ENCODE assay signal across 8 cellular contexts in genomic region chr17:63773272-63774140, GRCh38. TPM values are rescaled to one million over a fixed set of nuclear protein-coding genes. Genes with fewer than 3 reads are reported as not detected.
DNase-seq lines count a peak whose midpoint lies in the region; ATAC-seq lines count a peak whose summit lies in the region.

A gene with protein sequence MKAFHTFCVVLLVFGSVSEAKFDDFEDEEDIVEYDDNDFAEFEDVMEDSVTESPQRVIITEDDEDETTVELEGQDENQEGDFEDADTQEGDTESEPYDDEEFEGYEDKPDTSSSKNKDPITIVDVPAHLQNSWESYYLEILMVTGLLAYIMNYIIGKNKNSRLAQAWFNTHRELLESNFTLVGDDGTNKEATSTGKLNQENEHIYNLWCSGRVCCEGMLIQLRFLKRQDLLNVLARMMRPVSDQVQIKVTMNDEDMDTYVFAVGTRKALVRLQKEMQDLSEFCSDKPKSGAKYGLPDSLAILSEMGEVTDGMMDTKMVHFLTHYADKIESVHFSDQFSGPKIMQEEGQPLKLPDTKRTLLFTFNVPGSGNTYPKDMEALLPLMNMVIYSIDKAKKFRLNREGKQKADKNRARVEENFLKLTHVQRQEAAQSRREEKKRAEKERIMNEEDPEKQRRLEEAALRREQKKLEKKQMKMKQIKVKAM (minus strand): TSS chr17:63773597. CDS start chr17:63766175, 7,422 bp downstream.

- H3K36me3 ChIP-seq in BLaER1 treated with 17β-estradiol and CSF1 and Interleukin-3, amounts not matched to agents 10 nM and 100 nM: peaks cover 27 to 68% (median 50%) of the 10 kb centered on the region in 11 experiments

- peak within 1 kb of the TSS; percentile 82 to 92 (median 86) for H3K4me3 ChIP-seq in BLaER1 treated with 17β-estradiol and CSF1 and Interleukin-3, amounts not matched to agents 10 nM and 100 nM

- intact Hi-C loops in left colon (cut with DNase I, micrococcal nuclease): no loop called here

- peak; percentile 100 for DNase-seq in NCI-H748 (lab: John Stamatoyannopoulos, UW; ENCODE audit: unreplicated experiment)
- peak; percentile 96 for DNase-seq in activated CD4-positive, alpha-beta T cell treated with anti-CD3 and anti-CD28 coated beads, Interleukin-2, amount 50 U/mL, for 1 hour
- DNase-seq in cortex of kidney (lab: John Stamatoyannopoulos, UW): peak; percentile 82
- DNase-seq in left colon: peak; percentile 98 to 99
- peak; percentile 99 for DNase-seq in stimulated activated CD4-positive, alpha-beta T cell treated with anti-CD3 and anti-CD28 coated beads, Interleukin-1b, Interleukin-23, amount 100 ng/mL, for 48 hours

- ATAC-seq in GM19351 (IDR thresholded peaks at IDR 0.05; ENCODE audit: unreplicated experiment) (peak; percentile 75), HG03521 (IDR thresholded peaks at IDR 0.05; ENCODE audit: unreplicated experiment) (peak; percentile 83), left colon (peak; percentile 87)

- peak within 1 kb of the TSS; percentile 90 to 97 (median 94) for H3K9ac ChIP-seq in BLaER1 treated with 17β-estradiol and CSF1 and Interleukin-3, amounts not matched to agents 10 nM and 100 nM

- peak within 1 kb of the TSS; percentile 83 to 99 (median 91) for H3K4me2 ChIP-seq in BLaER1 treated with 17β-estradiol and CSF1 and Interleukin-3, amounts not matched to agents 10 nM and 100 nM

- H3K27me3 ChIP-seq in BLaER1 treated with 17β-estradiol and CSF1 and Interleukin-3, amounts not matched to agents 10 nM and 100 nM: no peaks in the 10 kb centered on the region

- H3K27ac ChIP-seq in BLaER1 treated with 17β-estradiol and CSF1 and Interleukin-3, amounts not matched to agents 10 nM and 100 nM: peak within 1 kb of the TSS; percentile 89 to 98 (median 95)

- H4K20me1 ChIP-seq in BLaER1 treated with 17β-estradiol and CSF1 and Interleukin-3, amounts not matched to agents 10 nM and 100 nM: peaks cover 45 to 88% (median 81%) of the 10 kb centered on the region in 11 experiments

- no peaks in the 10 kb centered on the region for H3K9me3 ChIP-seq in BLaER1 treated with 17β-estradiol and CSF1 and Interleukin-3, amounts not matched to agents 10 nM and 100 nM (replicated peaks in 1 of 11)

- H3K4me1 ChIP-seq in BLaER1 treated with 17β-estradiol and CSF1 and Interleukin-3, amounts not matched to agents 10 nM and 100 nM: peaks cover 37 to 59% (median 48%) of the 10 kb centered on the region in 10 experiments

RNA-seq across cellular contexts. Expression of the gene that starts here (rescaled TPM):
- total RNA-seq in left colon: 100 to 1,000 TPM; 124 to 161 TPM

Comparison
In these comparisons a context has a peak if more than half of its experiments do, and no peak if none do; other contexts are left out.
1. Peak in every context shown above with its lines: DNase-seq, ATAC-seq, H3K4me3 ChIP-seq and H3K27ac ChIP-seq.